ENCODE assay signal across 13 cellular contexts in genomic region chr3:72077473-72078259, GRCh38.
DNase-seq lines count a peak whose midpoint lies in the region; ATAC-seq and TF ChIP-seq lines count a peak whose summit lies in the region.
"Had no signal": no experiment of that assay in that cellular context is flagged by ENCODE, and none has a peak within 500 bp of the region (broad histone marks: within the 10 kb centered on the region; RNA-seq: fewer than 3 reads in every experiment).

No MANE protein-coding gene starts in this region.

- H3K27me3 ChIP-seq in esophagus muscularis mucosa, result no peaks in the 10 kb centered on the region
- H3K27me3 ChIP-seq in naive thymus-derived CD4-positive, alpha-beta T cell (ENCODE audit: control insufficient read depth in 2 of 2, insufficient read depth in 2 of 2, low read length in 2 of 2), result no peaks in the 10 kb centered on the region

- no peaks in the 10 kb centered on the region for H3K27me3 Mint-ChIP-seq in natural killer cell (ENCODE audit: low read depth in 2 of 2)
- H3K27me3 Mint-ChIP-seq in natural killer cell treated with Interleukin-12 subunit alpha and Interleukin-12 subunit beta and Interleukin-15 and Interleukin-18, amount 100 ng/mL, for 72 hours, result peaks cover 2 to 7% of the 10 kb centered on the region in 2 donors
- H3K27me3 Mint-ChIP-seq in naive thymus-derived CD4-positive, alpha-beta T cell, result peaks cover 0 to 4% (median 0%) of the 10 kb centered on the region in 5 donors

- TF ChIP-seq POLR2A in esophagus muscularis mucosa (IDR thresholded peaks at IDR 0.05; ENCODE audit: low read depth), result no peak

- H3K4me3 Mint-ChIP-seq in natural killer cell, result peak overlapping the region; percentile 26
- no peak overlapping the region for H3K4me3 Mint-ChIP-seq in natural killer cell treated with Interleukin-12 subunit alpha and Interleukin-12 subunit beta and Interleukin-15 and Interleukin-18, amount 100 ng/mL, for 72 hours
- no peak overlapping the region for H3K4me3 Mint-ChIP-seq in naive thymus-derived CD4-positive, alpha-beta T cell
- H3K4me3 Mint-ChIP-seq: neural crest cell had no signal

- ATAC-seq in natural killer cell (no peak), HG02938 (IDR thresholded peaks at IDR 0.05; ENCODE audit: unreplicated experiment) (peak; percentile 48), SK-N-SH treated with all-trans-retinoic acid at 6 μM for 48 hours (no peak)
- ATAC-seq in natural killer cell treated with Interleukin-12 subunit alpha and Interleukin-12 subunit beta and Interleukin-15 and Interleukin-18, amount 100 ng/mL, for 72 hours, result no peak
- ATAC-seq in naive thymus-derived CD4-positive, alpha-beta T cell, result no peak

- POLR2A ChIA-PET in naive thymus-derived CD4-positive, alpha-beta T cell (lab: Charles Lee), result interaction anchor here (1.3 kb wide), 1 partner anchor 9 kb away, joined by 4 read pairs; no protein-coding TSS in a partner anchor

- H3K36me3 Mint-ChIP-seq in natural killer cell, result peaks cover 11% of the 10 kb centered on the region
- peaks cover 16% of the 10 kb centered on the region for H3K36me3 Mint-ChIP-seq in natural killer cell treated with Interleukin-12 subunit alpha and Interleukin-12 subunit beta and Interleukin-15 and Interleukin-18, amount 100 ng/mL, for 72 hours
- peaks cover 0 to 25% (median 3%) of the 10 kb centered on the region in 5 donors for H3K36me3 Mint-ChIP-seq in naive thymus-derived CD4-positive, alpha-beta T cell

- H3K9me3 Mint-ChIP-seq in natural killer cell, result peaks cover 4 to 8% of the 10 kb centered on the region in 2 donors
- H3K9me3 Mint-ChIP-seq in natural killer cell treated with Interleukin-12 subunit alpha and Interleukin-12 subunit beta and Interleukin-15 and Interleukin-18, amount 100 ng/mL, for 72 hours, result peaks cover 9% of the 10 kb centered on the region
- peaks cover 0 to 27% (median 17%) of the 10 kb centered on the region in 11 donors for H3K9me3 Mint-ChIP-seq in naive thymus-derived CD4-positive, alpha-beta T cell

- peaks cover 18 to 27% of the 10 kb centered on the region in 2 donors for H3K4me1 Mint-ChIP-seq in natural killer cell
- peaks cover 13 to 18% of the 10 kb centered on the region in 2 donors for H3K4me1 Mint-ChIP-seq in natural killer cell treated with Interleukin-12 subunit alpha and Interleukin-12 subunit beta and Interleukin-15 and Interleukin-18, amount 100 ng/mL, for 72 hours (ENCODE audit: low read depth in 2 of 2)
- peaks cover 5 to 31% (median 10%) of the 10 kb centered on the region in 7 donors for H3K4me1 Mint-ChIP-seq in naive thymus-derived CD4-positive, alpha-beta T cell

- H3K27ac ChIP-seq in esophagus muscularis mucosa (replicated peaks in 1 of 4), result no peak overlapping the region
- H3K27ac ChIP-seq in naive thymus-derived CD4-positive, alpha-beta T cell (ENCODE audit: low read depth, low read length), result no peak overlapping the region
- H3K27ac ChIP-seq: HL-60 had no signal

- CTCF ChIA-PET in naive thymus-derived CD4-positive, alpha-beta T cell (lab: Charles Lee), result no interaction called here

- WGBS in esophagus muscularis mucosa, result 80% methylated on average over 6 of the region's 6 CpGs

- TF ChIP-seq EP300 in esophagus muscularis mucosa (IDR thresholded peaks at IDR 0.05), result no peak

- H3K36me3 ChIP-seq in esophagus muscularis mucosa, result no peaks in the 10 kb centered on the region
- H3K36me3 ChIP-seq in naive thymus-derived CD4-positive, alpha-beta T cell (ENCODE audit: control insufficient read depth in 2 of 3, insufficient read depth in 3 of 3, low read length in 3 of 3), result no peaks in the 10 kb centered on the region

- no peak overlapping the region for H3K27ac Mint-ChIP-seq in natural killer cell
- H3K27ac Mint-ChIP-seq in natural killer cell treated with Interleukin-12 subunit alpha and Interleukin-12 subunit beta and Interleukin-15 and Interleukin-18, amount 100 ng/mL, for 72 hours, result no peak overlapping the region
- peak overlapping the region in 1 of 9 donors; percentile 0 for H3K27ac Mint-ChIP-seq in naive thymus-derived CD4-positive, alpha-beta T cell

- H3K9me3 ChIP-seq in esophagus muscularis mucosa, result peaks cover 0 to 20% (median 7%) of the 10 kb centered on the region in 4 donors
- peaks cover 0 to 5% (median 0%) of the 10 kb centered on the region in 3 experiments for H3K9me3 ChIP-seq in naive thymus-derived CD4-positive, alpha-beta T cell (ENCODE audit: control insufficient read depth in 2 of 3, low read length in 3 of 3)

- no peak overlapping the region for H3K4me3 ChIP-seq in esophagus muscularis mucosa
- H3K4me3 ChIP-seq in naive thymus-derived CD4-positive, alpha-beta T cell (ENCODE audit: low read length), result no peak overlapping the region

- H3K4me1 ChIP-seq in esophagus muscularis mucosa, result peaks cover 4 to 20% (median 15%) of the 10 kb centered on the region in 4 donors
- H3K4me1 ChIP-seq in naive thymus-derived CD4-positive, alpha-beta T cell (ENCODE audit: control insufficient read depth in 2 of 2, insufficient read depth in 2 of 2, low read length in 2 of 2), result no peaks in the 10 kb centered on the region

- TF ChIP-seq CTCF in natural killer cell (IDR thresholded peaks at IDR 0.05) (no peak), esophagus muscularis mucosa (IDR thresholded peaks at IDR 0.05) (no peak)

- no peak for DNase-seq in natural killer cell
- DNase-seq in natural killer cell treated with Interleukin-12 subunit alpha and Interleukin-12 subunit beta and Interleukin-15 and Interleukin-18, amount 100 ng/mL, for 72 hours (ENCODE audit: low spot score), result no peak
- DNase-seq in MV-4-11 (lab: John Stamatoyannopoulos, UW), result peak; percentile 43
- DNase-seq in esophagus muscularis mucosa (ENCODE audit: extremely low spot score), result no peak
- DNase-seq in naive thymus-derived CD4-positive, alpha-beta T cell, result no peak
- DNase-seq in SK-N-DZ (ENCODE audit: low spot score), result no peak
- DNase-seq: ACHN; activated naive CD4-positive, alpha-beta T cell; NCI-H2227 treated with DMSO at 0.1 percent for 48 hours had no signal

- intact Hi-C loops in natural killer cell (cut with micrococcal nuclease), result no loop called here
- intact Hi-C loops in esophagus muscularis mucosa (cut with DNase I), result no loop called here
- intact Hi-C loops in naive thymus-derived CD4-positive, alpha-beta T cell (cut with micrococcal nuclease), result no loop called here

TF ChIP-seq in SK-N-SH treated with all-trans-retinoic acid at 6 μM for 48 hours, 23 proteins besides CTCF, POLR2A, EP300 and RAD21:
- TF ChIP-seq CREB5 (CRISPR knock-in tag; IDR thresholded peaks at IDR 0.05; ENCODE audit: low read depth) (no peak), TOX (CRISPR knock-in tag; IDR thresholded peaks at IDR 0.05; ENCODE audit: borderline replicate concordance) (no peak), SNAI2 (CRISPR knock-in tag; IDR thresholded peaks at IDR 0.05) (no peak), ZNF565 (CRISPR knock-in tag; conservative IDR thresholded peaks at IDR 0.05; ENCODE audit: low read depth) (no peak), ZFP3 (CRISPR knock-in tag; IDR thresholded peaks at IDR 0.05) (no peak), TCF4 (CRISPR knock-in tag; IDR thresholded peaks at IDR 0.05; ENCODE audit: borderline replicate concordance) (no peak), OSR1 (CRISPR knock-in tag; IDR thresholded peaks at IDR 0.05) (no peak), ZFP30 (CRISPR knock-in tag; IDR thresholded peaks at IDR 0.05) (no peak), ESRRG (CRISPR knock-in tag; IDR thresholded peaks at IDR 0.05) (no peak), ZC3H10 (CRISPR knock-in tag; IDR thresholded peaks at IDR 0.05) (no peak), ISL1 (CRISPR knock-in tag; IDR thresholded peaks at IDR 0.05) (no peak)
- TF ChIP-seq, protein P1, sequence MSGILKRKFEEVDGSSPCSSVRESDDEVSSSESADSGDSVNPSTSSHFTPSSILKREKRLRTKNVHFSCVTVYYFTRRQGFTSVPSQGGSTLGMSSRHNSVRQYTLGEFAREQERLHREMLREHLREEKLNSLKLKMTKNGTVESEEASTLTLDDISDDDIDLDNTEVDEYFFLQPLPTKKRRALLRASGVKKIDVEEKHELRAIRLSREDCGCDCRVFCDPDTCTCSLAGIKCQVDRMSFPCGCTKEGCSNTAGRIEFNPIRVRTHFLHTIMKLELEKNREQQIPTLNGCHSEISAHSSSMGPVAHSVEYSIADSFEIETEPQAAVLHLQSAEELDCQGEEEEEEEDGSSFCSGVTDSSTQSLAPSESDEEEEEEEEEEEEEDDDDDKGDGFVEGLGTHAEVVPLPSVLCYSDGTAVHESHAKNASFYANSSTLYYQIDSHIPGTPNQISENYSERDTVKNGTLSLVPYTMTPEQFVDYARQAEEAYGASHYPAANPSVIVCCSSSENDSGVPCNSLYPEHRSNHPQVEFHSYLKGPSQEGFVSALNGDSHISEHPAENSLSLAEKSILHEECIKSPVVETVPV (CRISPR knock-in tag; IDR thresholded peaks at IDR 0.05), result no peak
- TF ChIP-seq, protein P2, sequence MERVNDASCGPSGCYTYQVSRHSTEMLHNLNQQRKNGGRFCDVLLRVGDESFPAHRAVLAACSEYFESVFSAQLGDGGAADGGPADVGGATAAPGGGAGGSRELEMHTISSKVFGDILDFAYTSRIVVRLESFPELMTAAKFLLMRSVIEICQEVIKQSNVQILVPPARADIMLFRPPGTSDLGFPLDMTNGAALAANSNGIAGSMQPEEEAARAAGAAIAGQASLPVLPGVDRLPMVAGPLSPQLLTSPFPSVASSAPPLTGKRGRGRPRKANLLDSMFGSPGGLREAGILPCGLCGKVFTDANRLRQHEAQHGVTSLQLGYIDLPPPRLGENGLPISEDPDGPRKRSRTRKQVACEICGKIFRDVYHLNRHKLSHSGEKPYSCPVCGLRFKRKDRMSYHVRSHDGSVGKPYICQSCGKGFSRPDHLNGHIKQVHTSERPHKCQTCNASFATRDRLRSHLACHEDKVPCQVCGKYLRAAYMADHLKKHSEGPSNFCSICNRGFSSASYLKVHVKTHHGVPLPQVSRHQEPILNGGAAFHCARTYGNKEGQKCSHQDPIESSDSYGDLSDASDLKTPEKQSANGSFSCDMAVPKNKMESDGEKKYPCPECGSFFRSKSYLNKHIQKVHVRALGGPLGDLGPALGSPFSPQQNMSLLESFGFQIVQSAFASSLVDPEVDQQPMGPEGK (CRISPR knock-in tag; IDR thresholded peaks at IDR 0.05; ENCODE audit: borderline replicate concordance), result no peak
